18 cellular contexts compared by ENCODE assay signal in genomic region chr2:195967336-195967735, GRCh38.
DNase-seq lines count a peak whose midpoint lies in the region; ATAC-seq and TF ChIP-seq lines count a peak whose summit lies in the region.
"Had no signal": no experiment of that assay in that cellular context is flagged by ENCODE, and none has a peak within 500 bp of the region (broad histone marks: within the 10 kb centered on the region; RNA-seq: fewer than 3 reads in every experiment).

No MANE protein-coding gene starts in this region.

- peaks cover 38% of the 10 kb centered on the region for H3K27me3 Mint-ChIP-seq in T-helper 17 cell

- H3K27ac ChIP-seq in epithelial cell of prostate = peak overlapping the region; percentile 69
- H3K27ac ChIP-seq: C4-2B had no signal

- no peaks in the 10 kb centered on the region for H3K9me3 ChIP-seq in T-helper 17 cell (ENCODE audit: control insufficient read depth, low read length, poor library complexity, severe bottlenecking)
- H3K9me3 ChIP-seq: HAP-1 had no signal

- TF ChIP-seq POLR2A in GM18505 (IDR thresholded peaks at IDR 0.05; ENCODE audit: borderline replicate concordance, extremely low read depth, insufficient read depth, insufficient read length) = no peak

- ATAC-seq in T-helper 17 cell (no peak), GM18505 (IDR thresholded peaks at IDR 0.05; ENCODE audit: unreplicated experiment) (no peak)
- ATAC-seq: HepG2, PC-3 had no signal

- no peaks in the 10 kb centered on the region for H3K4me1 Mint-ChIP-seq in T-helper 17 cell

- H3K4me3 Mint-ChIP-seq in T-helper 17 cell = no peak overlapping the region

- peaks cover 4% of the 10 kb centered on the region for H3K36me3 Mint-ChIP-seq in T-helper 17 cell (ENCODE audit: low read depth)

- peak; percentile 41 for DNase-seq in HCEC 1CT
- DNase-seq in amniotic epithelial cell (ENCODE audit: low read depth) = peak; percentile 21
- no peak for DNase-seq in epithelial cell of prostate (ENCODE audit: low read depth, low spot score)
- DNase-seq in lung microvascular endothelial cell (ENCODE audit: low read depth in 2 of 2) = peak; percentile 18 to 48
- no peak for DNase-seq in T-helper 17 cell
- DNase-seq in T-helper 2 cell = no peak
- DNase-seq: AML-193, KBM-7, NCI-H1105 treated with DMSO at 0.1 percent for 48 hours, NCI-H1694 treated with DMSO at 0.1 percent for 48 hours, NCI-H510A, NCI-H774, PC-3, SW 1271 had no signal

- no peak overlapping the region for H3K27ac Mint-ChIP-seq in T-helper 17 cell

Comparison
In these comparisons a context has a peak if more than half of its experiments do, and no peak if none do; other contexts are left out.
1. DNase-seq: peak in HCEC 1CT (single experiment), amniotic epithelial cell (single experiment) and lung microvascular endothelial cell (2 of 2); none in epithelial cell of prostate (single experiment), T-helper 17 cell (0 of 3) and T-helper 2 cell (0 of 5).